In the genomic region with DNA sequence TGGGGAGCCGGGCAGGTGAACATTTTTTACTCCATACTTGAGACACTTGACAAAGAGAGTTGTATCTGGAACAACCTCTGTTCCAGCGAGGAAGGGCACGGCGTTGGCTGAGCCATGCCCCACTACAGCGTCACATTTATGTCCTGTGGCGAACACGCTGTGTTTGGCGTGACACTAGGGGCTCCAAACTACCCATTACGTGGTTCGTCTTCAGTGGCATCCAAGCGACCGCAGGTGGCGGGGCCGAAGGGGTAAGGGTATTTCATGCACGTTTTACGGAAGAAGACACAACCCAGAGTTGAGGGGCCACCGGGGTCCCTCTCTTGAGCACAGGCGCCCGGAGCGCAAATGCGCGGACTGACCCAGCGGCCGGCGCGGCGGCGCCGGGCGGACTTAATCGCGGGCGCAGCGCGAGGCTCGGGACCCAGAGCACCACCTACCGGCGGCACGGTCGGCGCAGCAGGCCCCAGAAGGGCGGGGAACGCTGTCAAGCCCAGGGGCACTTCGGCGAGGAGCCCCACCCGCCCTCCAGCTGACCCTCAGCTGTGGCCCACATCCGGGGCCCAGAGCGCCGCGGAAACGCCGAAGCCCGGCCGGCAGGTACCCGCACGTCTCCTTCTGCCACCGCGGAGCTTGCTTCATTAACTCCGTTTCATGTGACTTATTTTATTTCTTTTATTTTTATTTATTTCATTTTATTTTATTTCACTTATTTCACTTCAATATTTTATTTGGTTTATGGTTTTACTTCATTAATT, we compare ENCODE assay signal across 8 cellular contexts. TPM values are rescaled to one million over a fixed set of nuclear protein-coding genes. Genes with fewer than 3 reads are reported as not detected.
DNase-seq lines count a peak whose midpoint lies in the region; ATAC-seq and TF ChIP-seq lines count a peak whose summit lies in the region.

No MANE protein-coding gene starts in this region.

- H3K27ac Mint-ChIP-seq in dendritic cell treated with granulocyte-macrophage colony-stimulating factor and Interleukin-4, amounts not matched to agents 40 ng/mL and 50 ng/mL, for 4 days: peak overlapping the region; percentile 56

- peaks cover 15% of the 10 kb centered on the region for H3K4me1 Mint-ChIP-seq in dendritic cell treated with granulocyte-macrophage colony-stimulating factor and Interleukin-4, amounts not matched to agents 40 ng/mL and 50 ng/mL, for 4 days (ENCODE audit: low read depth)

- no peaks in the 10 kb centered on the region for H3K9me3 Mint-ChIP-seq in dendritic cell treated with granulocyte-macrophage colony-stimulating factor and Interleukin-4, amounts not matched to agents 40 ng/mL and 50 ng/mL, for 4 days

- peak; percentile 58 for TF ChIP-seq CTCF in liver (IDR thresholded peaks at IDR 0.05; ENCODE audit: low read depth, low read length, missing input control)

- intact Hi-C loops in dendritic cell treated with granulocyte-macrophage colony-stimulating factor and Interleukin-4, amounts not matched to agents 40 ng/mL and 50 ng/mL, for 4 days (cut with micrococcal nuclease): no loop called here

- H3K27ac ChIP-seq in liver (ENCODE audit: low read depth in 1 of 2, low read length in 2 of 2): no peak overlapping the region

- no peaks in the 10 kb centered on the region for H3K36me3 ChIP-seq in liver (ENCODE audit: control insufficient read depth in 4 of 4, insufficient read depth in 3 of 4, low read depth in 1 of 4, low read length in 3 of 4)

- H3K27me3 Mint-ChIP-seq in dendritic cell treated with granulocyte-macrophage colony-stimulating factor and Interleukin-4, amounts not matched to agents 40 ng/mL and 50 ng/mL, for 4 days: peaks cover 21% of the 10 kb centered on the region

- H3K4me1 ChIP-seq in liver (ENCODE audit: control insufficient read depth in 4 of 4, insufficient read depth in 4 of 4, low read length in 3 of 4): peaks cover 6 to 13% (median 9%) of the 10 kb centered on the region in 4 donors

- peak overlapping the region; percentile 53 to 85 (median 76) for H3K4me3 ChIP-seq in liver (ENCODE audit: low read depth in 1 of 3, low read length in 3 of 3)

- peak overlapping the region in 1 of 2 donors; percentile 39 for H3K9ac ChIP-seq in liver (ENCODE audit: low read depth in 1 of 2, low read length in 2 of 2)

- peak; percentile 39 to 65 for TF ChIP-seq RAD21 in liver (IDR thresholded peaks at IDR 0.05)

- no peaks in the 10 kb centered on the region for H3K9me3 ChIP-seq in liver (ENCODE audit: control insufficient read depth in 4 of 4, low read length in 3 of 4)

- H3K36me3 Mint-ChIP-seq in dendritic cell treated with granulocyte-macrophage colony-stimulating factor and Interleukin-4, amounts not matched to agents 40 ng/mL and 50 ng/mL, for 4 days (ENCODE audit: low read depth): peaks cover under 1% of the 10 kb centered on the region

- no peaks in the 10 kb centered on the region for H3K27me3 ChIP-seq in liver (ENCODE audit: control insufficient read depth in 4 of 4, insufficient read depth in 4 of 4, low read length in 3 of 4)

- H3K4me3 Mint-ChIP-seq in dendritic cell treated with granulocyte-macrophage colony-stimulating factor and Interleukin-4, amounts not matched to agents 40 ng/mL and 50 ng/mL, for 4 days: peak overlapping the region; percentile 86

- DNase-seq in AG08395 (ENCODE audit: low spot score): peak; percentile 76
- DNase-seq in NCI-H226: peak; percentile 71
- DNase-seq in activated CD4-positive, alpha-beta T cell treated with anti-CD3 and anti-CD28 coated beads for 24 hours (ENCODE audit: low read depth in 2 of 2): peak; percentile 48 to 63
- DNase-seq in stimulated activated CD4-positive, alpha-beta T cell treated with anti-CD3 and anti-CD28 coated beads, Interleukin-4, amount 100 ng/mL, for 1 hour: peak; percentile 72

- WGBS in liver: 3% methylated on average over 59 of the region's 59 CpGs

- ATAC-seq in GM18868 (IDR thresholded peaks at IDR 0.05; ENCODE audit: unreplicated experiment) (peak; percentile 96), HG03103 (IDR thresholded peaks at IDR 0.05; ENCODE audit: low read depth, unreplicated experiment) (peak; percentile 93)

TF ChIP-seq in liver, 16 proteins besides CTCF, POLR2A, EP300 and RAD21:
- TF ChIP-seq, protein P1, sequence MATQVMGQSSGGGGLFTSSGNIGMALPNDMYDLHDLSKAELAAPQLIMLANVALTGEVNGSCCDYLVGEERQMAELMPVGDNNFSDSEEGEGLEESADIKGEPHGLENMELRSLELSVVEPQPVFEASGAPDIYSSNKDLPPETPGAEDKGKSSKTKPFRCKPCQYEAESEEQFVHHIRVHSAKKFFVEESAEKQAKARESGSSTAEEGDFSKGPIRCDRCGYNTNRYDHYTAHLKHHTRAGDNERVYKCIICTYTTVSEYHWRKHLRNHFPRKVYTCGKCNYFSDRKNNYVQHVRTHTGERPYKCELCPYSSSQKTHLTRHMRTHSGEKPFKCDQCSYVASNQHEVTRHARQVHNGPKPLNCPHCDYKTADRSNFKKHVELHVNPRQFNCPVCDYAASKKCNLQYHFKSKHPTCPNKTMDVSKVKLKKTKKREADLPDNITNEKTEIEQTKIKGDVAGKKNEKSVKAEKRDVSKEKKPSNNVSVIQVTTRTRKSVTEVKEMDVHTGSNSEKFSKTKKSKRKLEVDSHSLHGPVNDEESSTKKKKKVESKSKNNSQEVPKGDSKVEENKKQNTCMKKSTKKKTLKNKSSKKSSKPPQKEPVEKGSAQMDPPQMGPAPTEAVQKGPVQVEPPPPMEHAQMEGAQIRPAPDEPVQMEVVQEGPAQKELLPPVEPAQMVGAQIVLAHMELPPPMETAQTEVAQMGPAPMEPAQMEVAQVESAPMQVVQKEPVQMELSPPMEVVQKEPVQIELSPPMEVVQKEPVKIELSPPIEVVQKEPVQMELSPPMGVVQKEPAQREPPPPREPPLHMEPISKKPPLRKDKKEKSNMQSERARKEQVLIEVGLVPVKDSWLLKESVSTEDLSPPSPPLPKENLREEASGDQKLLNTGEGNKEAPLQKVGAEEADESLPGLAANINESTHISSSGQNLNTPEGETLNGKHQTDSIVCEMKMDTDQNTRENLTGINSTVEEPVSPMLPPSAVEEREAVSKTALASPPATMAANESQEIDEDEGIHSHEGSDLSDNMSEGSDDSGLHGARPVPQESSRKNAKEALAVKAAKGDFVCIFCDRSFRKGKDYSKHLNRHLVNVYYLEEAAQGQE (IDR thresholded peaks at IDR 0.05): no peak
- TF ChIP-seq, protein P2, sequence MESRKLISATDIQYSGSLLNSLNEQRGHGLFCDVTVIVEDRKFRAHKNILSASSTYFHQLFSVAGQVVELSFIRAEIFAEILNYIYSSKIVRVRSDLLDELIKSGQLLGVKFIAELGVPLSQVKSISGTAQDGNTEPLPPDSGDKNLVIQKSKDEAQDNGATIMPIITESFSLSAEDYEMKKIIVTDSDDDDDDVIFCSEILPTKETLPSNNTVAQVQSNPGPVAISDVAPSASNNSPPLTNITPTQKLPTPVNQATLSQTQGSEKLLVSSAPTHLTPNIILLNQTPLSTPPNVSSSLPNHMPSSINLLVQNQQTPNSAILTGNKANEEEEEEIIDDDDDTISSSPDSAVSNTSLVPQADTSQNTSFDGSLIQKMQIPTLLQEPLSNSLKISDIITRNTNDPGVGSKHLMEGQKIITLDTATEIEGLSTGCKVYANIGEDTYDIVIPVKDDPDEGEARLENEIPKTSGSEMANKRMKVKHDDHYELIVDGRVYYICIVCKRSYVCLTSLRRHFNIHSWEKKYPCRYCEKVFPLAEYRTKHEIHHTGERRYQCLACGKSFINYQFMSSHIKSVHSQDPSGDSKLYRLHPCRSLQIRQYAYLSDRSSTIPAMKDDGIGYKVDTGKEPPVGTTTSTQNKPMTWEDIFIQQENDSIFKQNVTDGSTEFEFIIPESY (IDR thresholded peaks at IDR 0.05): no peak
- TF ChIP-seq, protein P3, sequence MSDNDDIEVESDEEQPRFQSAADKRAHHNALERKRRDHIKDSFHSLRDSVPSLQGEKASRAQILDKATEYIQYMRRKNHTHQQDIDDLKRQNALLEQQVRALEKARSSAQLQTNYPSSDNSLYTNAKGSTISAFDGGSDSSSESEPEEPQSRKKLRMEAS (IDR thresholded peaks at IDR 0.05): no peak
- TF ChIP-seq EGR1 (IDR thresholded peaks at IDR 0.05; ENCODE audit: low read depth in 2 of 2) (no peak), FOXA2 (IDR thresholded peaks at IDR 0.05) (no peak)

RNA-seq across cellular contexts. Expression of a gene that starts 36.4 kb away (rescaled TPM):
- total RNA-seq in liver: 1 to 10 TPM in 1 of 2 donors, under 1 TPM in 1; under 0.01 to 9.1 TPM
- polyA plus RNA-seq in liver: not detected
